In genomic region chr6:159148641-159149040, GRCh38 we compare ENCODE assay signal across 8 cellular contexts. TPM values are rescaled to one million over a fixed set of nuclear protein-coding genes. Genes with fewer than 3 reads are reported as not detected.
"Had no signal": no experiment of that assay in that cellular context is flagged by ENCODE, and none has a peak within 500 bp of the region (broad histone marks: within the 10 kb centered on the region; RNA-seq: fewer than 3 reads in every experiment).

No MANE protein-coding gene starts in this region.

- H3K27ac ChIP-seq: HL-60 had no signal

- H3K4me3 ChIP-seq: K562 had no signal

- DNase-seq: IMR-90, KBM-7, KG1 had no signal

RNA-seq across cellular contexts. Expression of gene FNDC1, which starts 20.6 kb away (rescaled TPM):
- total RNA-seq: HepG2, HT-29, HT1080, IMR-90, K562 had no signal
